ENCODE assay signal across 20 cellular contexts in genomic region chr11:64045700-64046099, GRCh38. TPM values are rescaled to one million over a fixed set of nuclear protein-coding genes. Genes with fewer than 3 reads are reported as not detected.
DNase-seq lines count a peak whose midpoint lies in the region; ATAC-seq and TF ChIP-seq lines count a peak whose summit lies in the region.
"Had no signal": no experiment of that assay in that cellular context is flagged by ENCODE, and none has a peak within 500 bp of the region (broad histone marks: within the 10 kb centered on the region; RNA-seq: fewer than 3 reads in every experiment).

No MANE protein-coding gene starts in this region.

- no peaks in the 10 kb centered on the region for H3F3A ChIP-seq in neural cell (ENCODE audit: insufficient read depth, low read length, poor library complexity, severe bottlenecking)

- ATAC-seq in Right ventricle myocardium superior (ENCODE audit: poor library complexity): no peak
- no peak for ATAC-seq in sciatic nerve
- ATAC-seq: A549, HepG2 had no signal

- no peak overlapping the region for H2AFZ ChIP-seq in neural cell (ENCODE audit: low read depth, low read length)
- H2AFZ ChIP-seq: GM23248 had no signal

- no peak for DNase-seq in activated effector memory CD4-positive, alpha-beta T cell treated with anti-CD3 and anti-CD28 coated beads, Interleukin-2, amount 50 U/mL, for 16 hours
- DNase-seq in Right ventricle myocardium superior (no peak), sciatic nerve (ENCODE audit: low spot score) (no peak), CD14-positive monocyte (ENCODE audit: low spot score) (no peak)
- DNase-seq: AML-193; Caco-2; CD4-positive, CD25-positive, alpha-beta regulatory T cell; CD8-positive, alpha-beta memory T cell; GDM1; GM23248; HCEC 1CT; HFFc6 had no signal

- TF ChIP-seq EP300 in neural cell (conservative IDR thresholded peaks at IDR 0.05; ENCODE audit: poor library complexity, severe bottlenecking): no peak

- H4K20me1 ChIP-seq in BLaER1: peaks cover 98% of the 10 kb centered on the region
- H4K20me1 ChIP-seq in neural cell (ENCODE audit: insufficient read depth): no peaks in the 10 kb centered on the region

- peaks cover 10% of the 10 kb centered on the region for H3K4me1 Mint-ChIP-seq in CD14-positive monocyte
- H3K4me1 Mint-ChIP-seq: CD8-positive, alpha-beta memory T cell had no signal

- H3K9me3 ChIP-seq in BLaER1 (no peaks in the 10 kb centered on the region), neural cell (ENCODE audit: low read length) (no peaks in the 10 kb centered on the region)
- H3K9me3 ChIP-seq: A549, Caco-2 had no signal

- H3K79me2 ChIP-seq in neural cell (replicated peaks; ENCODE audit: insufficient read depth, low read length): no peaks in the 10 kb centered on the region

- no peaks in the 10 kb centered on the region for H3K36me3 Mint-ChIP-seq in CD14-positive monocyte
- H3K36me3 Mint-ChIP-seq: CD4-positive, CD25-positive, alpha-beta regulatory T cell; CD8-positive, alpha-beta memory T cell; IgD-negative memory B cell had no signal

- H3K4me3 Mint-ChIP-seq in CD14-positive monocyte: no peak overlapping the region
- H3K4me3 Mint-ChIP-seq: CD4-positive, CD25-positive, alpha-beta regulatory T cell; CD8-positive, alpha-beta memory T cell; HFFc6 had no signal

- no peaks in the 10 kb centered on the region for H3K9me2 ChIP-seq in neural cell (ENCODE audit: insufficient read depth, low read length)

- TF ChIP-seq CTCF in neural cell (IDR thresholded peaks at IDR 0.05; ENCODE audit: poor library complexity, severe bottlenecking) (no peak), CD14-positive monocyte (IDR thresholded peaks at IDR 0.05) (no peak)

- no peak for TF ChIP-seq RAD21 in neural cell (conservative IDR thresholded peaks at IDR 0.05)

- intact Hi-C loops in Right ventricle myocardium superior (cut with DNase I): no loop called here
- intact Hi-C loops in sciatic nerve (cut with DNase I): no loop called here
- intact Hi-C loops in CD14-positive monocyte (cut with micrococcal nuclease): no loop called here

- H3K27ac ChIP-seq in BLaER1 (no peak overlapping the region; the same call in 1 of the 2 replicates), angular gyrus (ENCODE audit: low read depth, low read length) (peak overlapping the region; percentile 89), cingulate gyrus (ENCODE audit: low read depth, low read length) (peak overlapping the region; percentile 93), neural cell (ENCODE audit: low read length) (peak overlapping the region; percentile 8)
- H3K27ac ChIP-seq: 22Rv1, A549, GM23248 had no signal

- peaks cover 78% of the 10 kb centered on the region for H3K4me1 ChIP-seq in BLaER1
- H3K4me1 ChIP-seq: A549 had no signal

- H3K27me3 ChIP-seq in BLaER1 (no peaks in the 10 kb centered on the region), neural cell (ENCODE audit: insufficient read depth, low read depth, low read length) (no peaks in the 10 kb centered on the region)

- H3K4me3 ChIP-seq in BLaER1: no peak overlapping the region
- H3K4me3 ChIP-seq in neural cell (ENCODE audit: low read length): no peak overlapping the region
- H3K4me3 ChIP-seq: A549, GM23248 had no signal

- H3K27ac Mint-ChIP-seq in CD14-positive monocyte: no peak overlapping the region
- H3K27ac Mint-ChIP-seq: CD4-positive, CD25-positive, alpha-beta regulatory T cell; CD8-positive, alpha-beta memory T cell; HFFc6; IgD-negative memory B cell had no signal

- H3K9ac ChIP-seq in BLaER1 (peak overlapping the region; percentile 15; the same call in 1 of the 2 replicates), neural cell (ENCODE audit: low read length) (no peak overlapping the region)
- H3K9ac ChIP-seq: GM23248 had no signal

- H3K27me3 Mint-ChIP-seq in CD14-positive monocyte (ENCODE audit: low read depth in 3 of 3): peaks cover 1 to 3% (median 2%) of the 10 kb centered on the region in 3 donors

- H3K9me3 Mint-ChIP-seq in CD14-positive monocyte: no peaks in the 10 kb centered on the region
- H3K9me3 Mint-ChIP-seq: CD4-positive, CD25-positive, alpha-beta regulatory T cell; CD8-positive, alpha-beta memory T cell; HFFc6; IgD-negative memory B cell had no signal

- H3K4me2 ChIP-seq in BLaER1 (peak overlapping the region; percentile 65), neural cell (ENCODE audit: low read length) (no peak overlapping the region)
- H3K4me2 ChIP-seq: A549 had no signal

- no peaks in the 10 kb centered on the region for H3K36me3 ChIP-seq in BLaER1
- H3K36me3 ChIP-seq in neural cell (ENCODE audit: insufficient read depth, low read length): no peaks in the 10 kb centered on the region

TF ChIP-seq in neural cell, 6 proteins besides CTCF, POLR2A, EP300 and RAD21:
- TF ChIP-seq EZH2 (IDR thresholded peaks at IDR 0.05; ENCODE audit: borderline replicate concordance, insufficient read depth, low read length, poor library complexity, severe bottlenecking) (no peak), SMC3 (conservative IDR thresholded peaks at IDR 0.05; ENCODE audit: poor library complexity) (no peak), REST (IDR thresholded peaks at IDR 0.05; ENCODE audit: borderline replicate concordance) (no peak), POLR2AphosphoS5 (IDR thresholded peaks at IDR 0.05) (no peak), MXI1 (conservative IDR thresholded peaks at IDR 0.05; ENCODE audit: poor library complexity, severe bottlenecking) (no peak), TAF1 (IDR thresholded peaks at IDR 0.05; ENCODE audit: low read depth) (no peak)

RNA-seq across cellular contexts. Expression of gene FLRT1, which starts 10.0 kb away (rescaled TPM):
- polyA plus RNA-seq in neural cell (2.6 and 3.5 TPM in 2 replicates), CD14-positive monocyte (not detected)
- 11.9 and 12.4 TPM in 2 replicates for polyA minus RNA-seq in neural cell
- total RNA-seq in Right ventricle myocardium superior (0.35 TPM), sciatic nerve (3.5 TPM)
- total RNA-seq: CD4-positive, CD25-positive, alpha-beta regulatory T cell; CD8-positive, alpha-beta memory T cell had no signal
- polyA plus RNA-seq: CD8-positive, alpha-beta memory T cell; IgD-negative memory B cell had no signal

RNA-seq across cellular contexts. Expression of gene OTUB1, which starts 59.5 kb away (rescaled TPM):
- polyA plus RNA-seq in neural cell (103 and 131 TPM in 2 replicates), CD14-positive monocyte (100 to 1,000 TPM; 140 to 170 TPM)
- polyA minus RNA-seq in neural cell: 41.9 and 49.7 TPM in 2 replicates
- total RNA-seq in Right ventricle myocardium superior (52.2 TPM), sciatic nerve (38.7 TPM)
